ENCODE assay signal across 1 cellular context in genomic region chr6:144343736-144344428, GRCh38.
A peak's percentile ranks its signal among the peaks of the same experiment; 100 is the strongest.
TF ChIP-seq lines count a peak whose summit lies in the region.

No MANE protein-coding gene starts in this region.

TF ChIP-seq in GM12878, 131 proteins besides CTCF, POLR2A, EP300 and RAD21 (continued from another document):
- TF ChIP-seq ZBTB40 (IDR thresholded peaks at IDR 0.05; ENCODE audit: borderline replicate concordance) (no peak; the same call in 1 of the 2 replicates), RELB (IDR thresholded peaks at IDR 0.05; ENCODE audit: low read depth) (peak; percentile 54; the same call in 1 of the 2 replicates), BHLHE40 (IDR thresholded peaks at IDR 0.05; ENCODE audit: borderline replicate concordance in 1 of 2, low read depth in 2 of 2, low read length in 1 of 2) (no peak), JUNB (IDR thresholded peaks at IDR 0.05) (peak; percentile 24; the same call in 1 of the 2 replicates), EED (IDR thresholded peaks at IDR 0.05; ENCODE audit: low read depth) (0 out of 2 replicates have a peak, but pooled peaks have one; percentile 24), SPI1 (IDR thresholded peaks at IDR 0.05; ENCODE audit: borderline replicate concordance, insufficient read depth, low read depth, low read length) (peak; percentile 58; the same call in 1 of the 2 replicates), GABPA (IDR thresholded peaks at IDR 0.05; ENCODE audit: low read depth) (0 out of 2 replicates have a peak, but pooled peaks have one; percentile 19), NFIC (IDR thresholded peaks at IDR 0.05; ENCODE audit: low read depth, low read length) (0 out of 2 replicates have a peak, but pooled peaks have one; percentile 53), DPF2 (IDR thresholded peaks at IDR 0.05) (no peak)
